11 cellular contexts compared by ENCODE assay signal in the genomic region with DNA sequence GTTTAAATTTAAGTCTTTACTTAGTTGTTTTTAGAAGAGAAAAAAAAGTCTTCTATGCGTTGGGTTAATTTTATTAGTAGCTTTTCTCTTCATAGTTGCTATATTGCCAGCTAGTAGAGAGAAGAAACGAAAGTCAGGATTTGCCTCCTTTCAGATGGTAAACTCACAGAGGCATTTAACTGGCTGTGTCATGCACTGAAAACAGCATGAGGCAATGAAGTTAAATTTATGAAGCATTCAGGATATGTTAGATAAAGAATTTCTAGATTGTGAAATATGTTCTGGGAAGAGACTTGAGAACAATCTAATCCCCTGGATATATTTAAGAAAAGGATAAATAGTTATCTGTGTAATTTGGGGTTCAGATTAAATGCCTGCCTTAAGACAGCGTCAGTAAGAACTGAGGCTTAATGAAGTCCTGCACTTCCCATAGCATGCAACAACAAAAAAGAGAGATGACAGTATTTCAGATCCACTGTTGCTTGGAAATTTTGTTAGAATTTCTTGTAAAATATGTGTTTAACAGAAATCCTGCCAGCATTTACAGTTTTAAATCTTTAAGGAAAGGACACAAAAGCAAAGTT. TPM values are rescaled to one million over a fixed set of nuclear protein-coding genes. Genes with fewer than 3 reads are reported as not detected.
DNase-seq lines count a peak whose midpoint lies in the region; ATAC-seq and TF ChIP-seq lines count a peak whose summit lies in the region.
"Had no signal": no experiment of that assay in that cellular context is flagged by ENCODE, and none has a peak within 500 bp of the region (broad histone marks: within the 10 kb centered on the region; RNA-seq: fewer than 3 reads in every experiment).

No MANE protein-coding gene starts in this region.

- in situ Hi-C loops in GM23248 (cut with MboI), result no loop called here

- H4K20me1 ChIP-seq in GM23248 (ENCODE audit: insufficient read depth), result no peaks in the 10 kb centered on the region

- H3K9ac ChIP-seq in GM23248 (peak overlapping the region; percentile 77), skeletal muscle tissue (ENCODE audit: low read depth in 1 of 3, low read length in 3 of 3) (peak overlapping the region; percentile 66 to 88 (median 73))

- H3K4me1 ChIP-seq in GM23248 (ENCODE audit: insufficient read depth) (peaks cover 68% of the 10 kb centered on the region), breast epithelium (no peaks in the 10 kb centered on the region), skeletal muscle tissue (ENCODE audit: control insufficient read depth in 3 of 3, insufficient read depth in 3 of 3, low read length in 3 of 3) (peaks cover 0 to 25% (median 14%) of the 10 kb centered on the region in 3 donors)

- H3K4me3 Mint-ChIP-seq in activated T-cell treated with anti-CD3 and anti-CD28 coated beads, Interleukin-2, amount 50 U/mL, for 72 hours, result no peak overlapping the region

- H3K9me3 ChIP-seq in GM23248 (ENCODE audit: low read depth) (no peaks in the 10 kb centered on the region), breast epithelium (no peaks in the 10 kb centered on the region), skeletal muscle tissue (ENCODE audit: control insufficient read depth in 3 of 3, low read length in 3 of 3) (no peaks in the 10 kb centered on the region)

- H3K79me2 ChIP-seq in GM23248 (ENCODE audit: insufficient read depth), result 0 out of 2 replicates have a peak, but pooled peaks cover 5% of the 10 kb centered on the region

- WGBS in GM23248 (ENCODE audit: low coverage in 1 of 2, low lambda C conversion rate in 2 of 2, missing lambda C conversion rate in 2 of 2), 2 experiments, result 3 to 4% methylated on average over 3 of the region's 3 CpGs

- H3K27ac ChIP-seq in GM23248, result peak overlapping the region; percentile 68
- no peak overlapping the region for H3K27ac ChIP-seq in breast epithelium
- peak overlapping the region; percentile 88 for H3K27ac ChIP-seq in skeletal muscle tissue (ENCODE audit: low read depth, low read length)

- peak overlapping the region; percentile 88 for H3K4me2 ChIP-seq in GM23248 (ENCODE audit: unreplicated experiment)

- H3K4me1 Mint-ChIP-seq in activated T-cell treated with anti-CD3 and anti-CD28 coated beads, Interleukin-2, amount 50 U/mL, for 72 hours (ENCODE audit: low read depth), result peaks cover 5% of the 10 kb centered on the region

- H3F3A ChIP-seq in GM23248 (ENCODE audit: insufficient read depth), result 0 out of 2 replicates have a peak, but pooled peaks cover 15% of the 10 kb centered on the region

- no peaks in the 10 kb centered on the region for H3K27me3 Mint-ChIP-seq in activated T-cell treated with anti-CD3 and anti-CD28 coated beads, Interleukin-2, amount 50 U/mL, for 72 hours (ENCODE audit: low read depth)

- no peak for TF ChIP-seq CTCF in breast epithelium (IDR thresholded peaks at IDR 0.05)

- H2AFZ ChIP-seq in GM23248, result peak overlapping the region; percentile 16

- H3K27me3 ChIP-seq in GM23248 (replicated peaks; ENCODE audit: insufficient read depth) (no peaks in the 10 kb centered on the region), breast epithelium (no peaks in the 10 kb centered on the region), skeletal muscle tissue (ENCODE audit: control insufficient read depth in 3 of 3, insufficient read depth in 3 of 3, low read length in 3 of 3) (no peaks in the 10 kb centered on the region)

- H3K36me3 Mint-ChIP-seq in activated T-cell treated with anti-CD3 and anti-CD28 coated beads, Interleukin-2, amount 50 U/mL, for 72 hours (ENCODE audit: insufficient read depth in 2 of 2), result no peaks in the 10 kb centered on the region

- no peak for TF ChIP-seq POLR2A in breast epithelium (IDR thresholded peaks at IDR 0.05)

- no peaks in the 10 kb centered on the region for H3K9me3 Mint-ChIP-seq in activated T-cell treated with anti-CD3 and anti-CD28 coated beads, Interleukin-2, amount 50 U/mL, for 72 hours

- intact Hi-C loops in breast epithelium (cut with DNase I; ENCODE audit: low total_unique reads), result no loop called here

- H3K36me3 ChIP-seq in GM23248 (ENCODE audit: low read depth) (no peaks in the 10 kb centered on the region), breast epithelium (no peaks in the 10 kb centered on the region), skeletal muscle tissue (ENCODE audit: control insufficient read depth in 3 of 3, insufficient read depth in 3 of 3, low read length in 3 of 3) (peaks cover 0 to 7% (median 3%) of the 10 kb centered on the region in 3 donors)

- peak; percentile 84 for DNase-seq in GM23248
- no peak for DNase-seq in breast epithelium (ENCODE audit: low spot score in 2 of 2)
- DNase-seq in iris pigment epithelial cell (ENCODE audit: low read depth), result peak; percentile 88
- no peak for DNase-seq in activated CD4-positive, alpha-beta T cell treated with anti-CD3 and anti-CD28 coated beads, Interleukin-2, amount 50 U/mL, for 4 hours
- DNase-seq in activated T-cell treated with anti-CD3 and anti-CD28 coated beads, Interleukin-2, amount 50 U/mL, for 72 hours, result no peak
- DNase-seq in NCI-H187 treated with DMSO at 0.1 percent for 48 hours (lab: John Stamatoyannopoulos, UW), result no peak
- DNase-seq: activated CD8-positive, alpha-beta memory T cell treated with anti-CD3 and anti-CD28 coated beads, Interleukin-2, amount 50 U/mL, for 48 hours; T-helper 1 cell had no signal

- no peak overlapping the region for H3K27ac Mint-ChIP-seq in activated T-cell treated with anti-CD3 and anti-CD28 coated beads, Interleukin-2, amount 50 U/mL, for 72 hours

- no peak for ATAC-seq in activated T-cell treated with anti-CD3 and anti-CD28 coated beads, Interleukin-2, amount 50 U/mL, for 72 hours (replicated peaks in 1 of 2)
- ATAC-seq in GM18517 (IDR thresholded peaks at IDR 0.05; ENCODE audit: unreplicated experiment), result no peak

- no peaks in the 10 kb centered on the region for H3K9me2 ChIP-seq in GM23248 (ENCODE audit: insufficient read depth)

- H3K4me3 ChIP-seq in GM23248 (peak overlapping the region; percentile 75), breast epithelium (peak overlapping the region; percentile 15 to 41 (median 35)), skeletal muscle tissue (ENCODE audit: low read length in 3 of 3) (peak overlapping the region; percentile 49 to 79 (median 59))

RNA-seq across cellular contexts. Expression of gene ANGPTL1, which starts 1.7 kb away (rescaled TPM):
- 3.5 and 4.7 TPM in 2 replicates for total RNA-seq in GM23248 (2014; rRNA removed; shearing (Covaris generic))
- polyA plus RNA-seq in GM23248 (2016; fragmentation: Nextera tagmentation; extraction: Ambion mirVana), result 3.6 and 4.1 TPM in 2 replicates
- 100 to 1,000 TPM in 1 of 3 donors, 10 to 100 TPM in 2; 25.2 to 137 (median 30.2) TPM for total RNA-seq in breast epithelium
- total RNA-seq in skeletal muscle tissue, result 47.5 TPM
- not detected for total RNA-seq in activated T-cell treated with anti-CD3 and anti-CD28 coated beads, Interleukin-2, amount 50 U/mL, for 72 hours
- total RNA-seq: dermis microvascular lymphatic vessel endothelial cell had no signal

Comparison
In these comparisons a context has a peak if more than half of its experiments do, and no peak if none do; other contexts are left out.
1. DNase-seq: peak in GM23248 (single experiment) and iris pigment epithelial cell (single experiment); none in breast epithelium (0 of 2), activated CD4-positive, alpha-beta T cell treated with anti-CD3 and anti-CD28 coated beads, Interleukin-2, amount 50 U/mL, for 4 hours (0 of 2), activated T-cell treated with anti-CD3 and anti-CD28 coated beads, Interleukin-2, amount 50 U/mL, for 72 hours (0 of 2) and NCI-H187 treated with DMSO at 0.1 percent for 48 hours (single experiment).
2. H3K27ac ChIP-seq: peak in GM23248 (single experiment) and skeletal muscle tissue (single experiment); none in breast epithelium (0 of 2).
3. Peak in every context shown above with its lines, with median percentiles within 50 percentile points of each other: H3K4me3 ChIP-seq.